10 cellular contexts compared by ENCODE assay signal in genomic region chr10:95360122-95360715, GRCh38.
A peak's percentile ranks its signal among the peaks of the same experiment; 100 is the strongest.
DNase-seq lines count a peak whose midpoint lies in the region; ATAC-seq and TF ChIP-seq lines count a peak whose summit lies in the region.
"Had no signal": no experiment of that assay in that cellular context is flagged by ENCODE, and none has a peak within 500 bp of the region (broad histone marks: within the 10 kb centered on the region; RNA-seq: fewer than 3 reads in every experiment).

No MANE protein-coding gene starts in this region.

- ATAC-seq in GM18505 (IDR thresholded peaks at IDR 0.05; ENCODE audit: unreplicated experiment) (peak; percentile 46), HG02981 (IDR thresholded peaks at IDR 0.05; ENCODE audit: unreplicated experiment) (peak; percentile 42)

- DNase-seq in SW480 (ENCODE audit: low spot score) (peak; percentile 17), left kidney (ENCODE audit: low read depth, low spot score) (peak; percentile 27), occipital lobe (lab: John Stamatoyannopoulos, UW) (no peak), midbrain (lab: John Stamatoyannopoulos, UW) (no peak), SIG-M5 treated with dmso at 0.1 percent for 504 hours (lab: John Stamatoyannopoulos, UW; ENCODE audit: unreplicated experiment) (no peak)
- no peak for DNase-seq in activated CD8-positive, alpha-beta memory T cell treated with anti-CD3 and anti-CD28 coated beads for 24 hours
- DNase-seq: activated CD4-positive, alpha-beta T cell treated with anti-CD3 and anti-CD28 coated beads, Interleukin-2, amount 50 U/mL, for 48 hours; NCI-H524 treated with DMSO at 0.1 percent for 48 hours had no signal

- no peak for TF ChIP-seq POLR2A in GM18505 (IDR thresholded peaks at IDR 0.05; ENCODE audit: borderline replicate concordance, extremely low read depth, insufficient read depth, insufficient read length)

Comparison
In these comparisons a context has a peak if more than half of its experiments do, and no peak if none do; other contexts are left out.
1. DNase-seq: peak in SW480 (single experiment) and left kidney (single experiment); none in activated CD8-positive, alpha-beta memory T cell treated with anti-CD3 and anti-CD28 coated beads for 24 hours (single experiment), occipital lobe (single experiment), midbrain (single experiment) and SIG-M5 treated with dmso at 0.1 percent for 504 hours (single experiment).